18 cellular contexts compared by ENCODE assay signal in genomic region chr2:121377676-121378075, GRCh38.
DNase-seq lines count a peak whose midpoint lies in the region; ATAC-seq and TF ChIP-seq lines count a peak whose summit lies in the region.
"Had no signal": no experiment of that assay in that cellular context is flagged by ENCODE, and none has a peak within 500 bp of the region (broad histone marks: within the 10 kb centered on the region; RNA-seq: fewer than 3 reads in every experiment).

No MANE protein-coding gene starts in this region.

- ATAC-seq in PC-3 = peak; percentile 27; the same call in 1 of the 2 replicates
- ATAC-seq: SK-N-SH treated with all-trans-retinoic acid at 6 μM for 48 hours had no signal

- H3K4me3 ChIP-seq in PC-3 (ENCODE audit: low read length) (no peak overlapping the region), transverse colon (no peak overlapping the region), uterus (no peak overlapping the region)
- H3K4me3 ChIP-seq: esophagus muscularis mucosa, Peyer's patch, right atrium auricular region, thyroid gland had no signal

- CTCF ChIA-PET in PC-3 (lab: Charles Lee) = no interaction called here

- no TSS peak for BruUV-seq in PC-3 (replicated peaks; lab: Mats Ljungman, UMichigan)

- TF ChIP-seq CTCF in PC-3 (conservative IDR thresholded peaks at IDR 0.05; ENCODE audit: low read depth, low read length) = no peak
- TF ChIP-seq CTCF in transverse colon (IDR thresholded peaks at IDR 0.05) = no peak
- no peak for TF ChIP-seq CTCF in uterus (IDR thresholded peaks at IDR 0.05)

- H3F3A ChIP-seq in PC-3 (ENCODE audit: low read length, unreplicated experiment) = no peaks in the 10 kb centered on the region

- no peaks in the 10 kb centered on the region for H4K20me1 ChIP-seq in PC-3 (ENCODE audit: low read length)

- TF ChIP-seq EP300 in transverse colon (IDR thresholded peaks at IDR 0.05; ENCODE audit: low read depth) = no peak

- POLR2A ChIA-PET in PC-3 (lab: Charles Lee; ENCODE audit: unreplicated experiment) = no interaction called here

- no peaks in the 10 kb centered on the region for H3K79me2 ChIP-seq in PC-3 (ENCODE audit: low read length)

- WGBS in transverse colon (ENCODE audit: low coverage in 1 of 2), 2 donors = 76 to 79% methylated on average over 5 of the region's 5 CpGs

- H3K36me3 ChIP-seq in PC-3 (ENCODE audit: low read depth, low read length) = peaks cover 21% of the 10 kb centered on the region; the same call in 1 of the 2 replicates
- peaks cover 0 to 32% (median 13%) of the 10 kb centered on the region in 4 donors for H3K36me3 ChIP-seq in transverse colon
- H3K36me3 ChIP-seq in uterus = no peaks in the 10 kb centered on the region

- no peaks in the 10 kb centered on the region for H3K9me2 ChIP-seq in PC-3 (replicated peaks; ENCODE audit: low read length)

- no peak overlapping the region for H3K4me2 ChIP-seq in PC-3 (ENCODE audit: low read length)

- H3K4me1 ChIP-seq in PC-3 (ENCODE audit: insufficient read depth, low read length) (no peaks in the 10 kb centered on the region), transverse colon (peaks cover 0 to 13% (median 4%) of the 10 kb centered on the region in 4 donors), uterus (no peaks in the 10 kb centered on the region)
- H3K4me1 ChIP-seq: esophagus muscularis mucosa, Peyer's patch had no signal

- DNase-seq in EL (peak; percentile 35), PC-3 (no peak), fibroblast of peridontal ligament (ENCODE audit: extremely low read depth) (peak; percentile 16), pons (ENCODE audit: low spot score) (peak; percentile 92), transverse colon (no peak), uterus (no peak), GDM1 (lab: John Stamatoyannopoulos, UW) (no peak)
- DNase-seq: activated CD4-positive, alpha-beta T cell treated with anti-CD3 and anti-CD28 coated beads, Interleukin-2, amount 10 ng/mL, durations not matched to agents 7 days and 5 days; dermis blood vessel endothelial cell; DMS53; MV-4-11; NCI-H526 treated with DMSO at 0.1 percent for 48 hours; Peyer's patch; stimulated activated CD4-positive, alpha-beta T cell treated with anti-CD3 and anti-CD28 coated beads, Interleukin-2, amount 100 ng/mL, for 24 hours; thyroid gland had no signal

- intact Hi-C loops in PC-3 (cut with micrococcal nuclease) = no loop called here
- intact Hi-C loops in transverse colon (cut with DNase I; ENCODE audit: low total_unique reads) = no loop called here
- intact Hi-C loops in uterus (cut with DNase I; ENCODE audit: low total_unique reads) = no loop called here

- no peak for TF ChIP-seq POLR2A in transverse colon (IDR thresholded peaks at IDR 0.05)
- no peak for TF ChIP-seq POLR2A in uterus (IDR thresholded peaks at IDR 0.05)

- H3K27ac ChIP-seq in PC-3 (ENCODE audit: low read length) (peak overlapping the region; percentile 18), transverse colon (no peak overlapping the region), uterus (no peak overlapping the region)
- H3K27ac ChIP-seq: esophagus muscularis mucosa, Peyer's patch, right atrium auricular region, thyroid gland had no signal

- no peaks in the 10 kb centered on the region for H3K9me3 ChIP-seq in PC-3 (ENCODE audit: low read length)
- no peaks in the 10 kb centered on the region for H3K9me3 ChIP-seq in transverse colon
- H3K9me3 ChIP-seq in uterus = no peaks in the 10 kb centered on the region
- H3K9me3 ChIP-seq: esophagus muscularis mucosa, Peyer's patch, right atrium auricular region, thyroid gland had no signal

- no peak overlapping the region for H2AFZ ChIP-seq in PC-3 (ENCODE audit: low read length)

- H3K9ac ChIP-seq in PC-3 (ENCODE audit: low read length) = no peak overlapping the region

- H3K27me3 ChIP-seq in PC-3 (ENCODE audit: low read length) (no peaks in the 10 kb centered on the region), transverse colon (no peaks in the 10 kb centered on the region), uterus (no peaks in the 10 kb centered on the region)
- H3K27me3 ChIP-seq: esophagus muscularis mucosa, Peyer's patch, right atrium auricular region, thyroid gland had no signal

- in situ Hi-C loops in transverse colon (cut with MboI; ENCODE audit: low pct_ligation_motif_present in 1 of 4, low pct_unique_long_range_greater_than_20kb in 1 of 4, low sequenced_read_pairs in 3 of 4) = loop anchor here in 1 of 4 donors (25.0 kb wide), 1 partner anchor 335 kb away; no protein-coding TSS in a partner anchor

Comparison
In these comparisons a context has a peak if more than half of its experiments do, and no peak if none do; other contexts are left out.
1. DNase-seq: peak in EL (single experiment), fibroblast of peridontal ligament (single experiment) and pons (single experiment); none in PC-3 (single experiment), transverse colon (single experiment), uterus (0 of 2) and GDM1 (single experiment).